In the genomic region with DNA sequence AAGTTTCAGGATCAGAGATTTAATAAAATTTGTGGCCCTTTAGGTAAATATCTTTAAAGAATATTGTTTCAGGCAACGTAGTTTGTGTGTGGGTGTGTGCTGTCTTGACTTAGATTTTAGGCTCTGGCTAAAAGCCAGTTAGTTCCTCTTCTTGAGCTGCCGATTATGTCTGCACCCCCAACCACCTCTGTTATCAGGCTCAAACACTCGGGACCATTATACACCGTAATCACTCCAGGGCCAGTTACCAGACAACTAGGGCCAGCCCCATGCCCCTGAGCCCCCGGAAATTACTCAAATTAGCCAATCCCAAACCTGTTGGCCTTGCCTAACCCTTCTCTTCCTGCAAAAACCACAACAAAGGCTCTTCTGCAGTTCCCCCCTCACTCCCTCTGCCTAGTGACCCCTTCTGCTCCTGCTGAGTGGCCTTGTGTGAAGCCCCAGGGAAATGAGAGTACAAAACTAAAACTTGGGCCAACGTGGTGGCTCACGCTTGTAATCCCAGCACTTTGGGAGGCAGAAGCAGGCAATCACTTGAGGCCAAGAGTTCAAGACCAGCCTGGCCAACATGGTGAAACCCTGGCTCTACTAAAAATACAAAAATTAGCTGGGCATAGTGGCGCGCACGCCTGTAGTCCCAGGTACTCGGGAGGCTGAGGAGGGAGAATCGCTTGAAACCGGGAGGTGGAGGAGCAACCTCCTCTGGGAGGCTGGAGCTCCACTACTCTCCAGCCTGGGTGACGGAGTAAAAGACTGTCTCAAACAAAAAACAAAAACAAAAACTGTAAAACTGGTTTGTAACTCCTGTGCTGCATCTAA, we compare ENCODE assay signal across 1 cellular context.
TF ChIP-seq lines count a peak whose summit lies in the region.

No MANE protein-coding gene starts in this region.

TF ChIP-seq in K562, 482 proteins besides CTCF, POLR2A, EP300 and RAD21 (continued from another document and continues in another):
- TF ChIP-seq ZNF609 (CRISPR knock-in tag; IDR thresholded peaks at IDR 0.05; ENCODE audit: borderline replicate concordance) (peak; percentile 80; the same call in 1 of the 2 replicates), GTF2A2 (tag; IDR thresholded peaks at IDR 0.05) (peak; percentile 85), C11orf30 (IDR thresholded peaks at IDR 0.05; ENCODE audit: low read depth) (no peak), PATZ1 (CRISPR knock-in tag; IDR thresholded peaks at IDR 0.05; ENCODE audit: borderline replicate concordance) (peak; percentile 88), PHB2 (IDR thresholded peaks at IDR 0.05; ENCODE audit: low read depth) (peak; percentile 99), GTF2B (IDR thresholded peaks at IDR 0.05; ENCODE audit: extremely low read depth, insufficient read length) (no peak), RAD51 (IDR thresholded peaks at IDR 0.05; ENCODE audit: borderline replicate concordance, low read depth) (peak; percentile 78), TOE1 (IDR thresholded peaks at IDR 0.05; ENCODE audit: borderline replicate concordance) (peak; percentile 57), TOE1 (CRISPR knock-in tag; IDR thresholded peaks at IDR 0.05; ENCODE audit: borderline replicate concordance, low read depth) (no peak), ZFPM2 (CRISPR knock-in tag; IDR thresholded peaks at IDR 0.05) (no peak), CLOCK (CRISPR knock-in tag; IDR thresholded peaks at IDR 0.05; ENCODE audit: borderline replicate concordance) (peak; percentile 79; the same call in 1 of the 2 replicates), ZNF444 (CRISPR knock-in tag; IDR thresholded peaks at IDR 0.05) (peak; percentile 67; the same call in 1 of the 2 replicates), SRSF9 (IDR thresholded peaks at IDR 0.05; ENCODE audit: borderline replicate concordance, low read depth, low read length) (no peak), NR2C1 (IDR thresholded peaks at IDR 0.05) (peak; percentile 88), NR2C1 (tag; IDR thresholded peaks at IDR 0.05) (peak; percentile 93), KLF16 (IDR thresholded peaks at IDR 0.05) (peak; percentile 99), CHD2 (IDR thresholded peaks at IDR 0.05; ENCODE audit: low read depth, low read length) (no peak), ZNF785 (CRISPR knock-in tag; IDR thresholded peaks at IDR 0.05) (peak; percentile 74; the same call in 1 of the 2 replicates), SMAD1 (IDR thresholded peaks at IDR 0.05; ENCODE audit: low read depth, low read length, partially characterized antibody) (peak; percentile 98), SREBF2 (CRISPR knock-in tag; IDR thresholded peaks at IDR 0.05) (no peak), ZEB2 (IDR thresholded peaks at IDR 0.05) (peak; percentile 95), LEF1 (IDR thresholded peaks at IDR 0.05) (peak; percentile 100), ZNF224 (CRISPR knock-in tag; IDR thresholded peaks at IDR 0.05) (no peak), MAFG (tag; conservative IDR thresholded peaks at IDR 0.05) (peak; percentile 49; the same call in 1 of the 2 replicates), NELFE (IDR thresholded peaks at IDR 0.05; ENCODE audit: insufficient read depth, insufficient read length) (no peak), CBX5 (IDR thresholded peaks at IDR 0.05; ENCODE audit: borderline replicate concordance, low read depth) (no peak), ZNF217 (CRISPR knock-in tag; IDR thresholded peaks at IDR 0.05) (no peak), SLC30A9 (CRISPR knock-in tag; IDR thresholded peaks at IDR 0.05) (no peak), MCM2 (IDR thresholded peaks at IDR 0.05; ENCODE audit: low read depth) (no peak), POLR2AphosphoS2 (IDR thresholded peaks at IDR 0.05; ENCODE audit: low read length) (no peak), CBFB (CRISPR knock-in tag; IDR thresholded peaks at IDR 0.05) (peak; percentile 99), MYBL2 (IDR thresholded peaks at IDR 0.05; ENCODE audit: low read depth) (peak; percentile 64; the same call in 1 of the 2 replicates), MYBL2 (CRISPR knock-in tag; IDR thresholded peaks at IDR 0.05; ENCODE audit: borderline replicate concordance) (no peak), CBX3 (IDR thresholded peaks at IDR 0.05; ENCODE audit: borderline replicate concordance in 1 of 2, low read length in 2 of 2) (no peak; a peak in 1 of 3 replicates), E2F4 (CRISPR knock-in tag; IDR thresholded peaks at IDR 0.05; ENCODE audit: low read depth) (no peak), MXI1 (IDR thresholded peaks at IDR 0.05; ENCODE audit: low read depth, low read length) (peak; percentile 74; the same call in 1 of the 2 replicates), MXD1 (CRISPR knock-in tag; IDR thresholded peaks at IDR 0.05; ENCODE audit: borderline replicate concordance, poor library complexity, severe bottlenecking) (peak; percentile 55), TEAD1 (CRISPR knock-in tag; IDR thresholded peaks at IDR 0.05) (peak in 1 of 2 experiments; percentile 82; a peak in 1 of 4 replicates), NEUROD1 (IDR thresholded peaks at IDR 0.05; ENCODE audit: borderline replicate concordance, low read depth, low read length, partially characterized antibody) (peak; percentile 97), ILK (tag; IDR thresholded peaks at IDR 0.05; ENCODE audit: borderline replicate concordance, low read depth) (no peak), KAT8 (IDR thresholded peaks at IDR 0.05; ENCODE audit: low read depth) (no peak), KDM2B (CRISPR knock-in tag; IDR thresholded peaks at IDR 0.05) (no peak; the same call in 1 of the 2 replicates), SIN3B (IDR thresholded peaks at IDR 0.05; ENCODE audit: low read depth) (no peak), ARHGAP35 (IDR thresholded peaks at IDR 0.05; ENCODE audit: partially characterized antibody) (no peak), ZSCAN32 (CRISPR knock-in tag; IDR thresholded peaks at IDR 0.05) (peak; percentile 61; the same call in 1 of the 2 replicates), HMG20A (CRISPR knock-in tag; conservative IDR thresholded peaks at IDR 0.05) (peak; percentile 83), ZBTB1 (CRISPR knock-in tag; IDR thresholded peaks at IDR 0.05; ENCODE audit: borderline replicate concordance, low read depth) (no peak)
- TF ChIP-seq, protein P1, sequence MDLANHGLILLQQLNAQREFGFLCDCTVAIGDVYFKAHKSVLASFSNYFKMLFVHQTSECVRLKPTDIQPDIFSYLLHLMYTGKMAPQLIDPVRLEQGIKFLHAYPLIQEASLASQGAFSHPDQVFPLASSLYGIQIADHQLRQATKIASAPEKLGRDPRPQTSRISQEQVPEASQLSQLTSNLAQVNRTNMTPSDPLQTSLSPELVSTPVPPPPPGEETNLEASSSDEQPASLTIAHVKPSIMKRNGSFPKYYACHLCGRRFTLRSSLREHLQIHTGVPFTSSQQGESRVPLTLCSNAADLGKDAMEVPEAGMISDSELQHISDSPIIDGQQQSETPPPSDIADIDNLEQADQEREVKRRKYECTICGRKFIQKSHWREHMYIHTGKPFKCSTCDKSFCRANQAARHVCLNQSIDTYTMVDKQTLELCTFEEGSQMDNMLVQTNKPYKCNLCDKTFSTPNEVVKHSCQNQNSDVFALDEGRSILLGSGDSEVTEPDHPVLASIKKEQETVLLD (IDR thresholded peaks at IDR 0.05): peak; percentile 90
- TF ChIP-seq, protein P2, sequence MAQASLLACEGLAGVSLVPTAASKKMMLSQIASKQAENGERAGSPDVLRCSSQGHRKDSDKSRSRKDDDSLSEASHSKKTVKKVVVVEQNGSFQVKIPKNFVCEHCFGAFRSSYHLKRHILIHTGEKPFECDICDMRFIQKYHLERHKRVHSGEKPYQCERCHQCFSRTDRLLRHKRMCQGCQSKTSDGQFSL (CRISPR knock-in tag; IDR thresholded peaks at IDR 0.05): peak; percentile 94
- TF ChIP-seq, protein P2 (tag; IDR thresholded peaks at IDR 0.05): peak; percentile 90 to 98
